1 cellular context compared by ENCODE assay signal in the genomic region with DNA sequence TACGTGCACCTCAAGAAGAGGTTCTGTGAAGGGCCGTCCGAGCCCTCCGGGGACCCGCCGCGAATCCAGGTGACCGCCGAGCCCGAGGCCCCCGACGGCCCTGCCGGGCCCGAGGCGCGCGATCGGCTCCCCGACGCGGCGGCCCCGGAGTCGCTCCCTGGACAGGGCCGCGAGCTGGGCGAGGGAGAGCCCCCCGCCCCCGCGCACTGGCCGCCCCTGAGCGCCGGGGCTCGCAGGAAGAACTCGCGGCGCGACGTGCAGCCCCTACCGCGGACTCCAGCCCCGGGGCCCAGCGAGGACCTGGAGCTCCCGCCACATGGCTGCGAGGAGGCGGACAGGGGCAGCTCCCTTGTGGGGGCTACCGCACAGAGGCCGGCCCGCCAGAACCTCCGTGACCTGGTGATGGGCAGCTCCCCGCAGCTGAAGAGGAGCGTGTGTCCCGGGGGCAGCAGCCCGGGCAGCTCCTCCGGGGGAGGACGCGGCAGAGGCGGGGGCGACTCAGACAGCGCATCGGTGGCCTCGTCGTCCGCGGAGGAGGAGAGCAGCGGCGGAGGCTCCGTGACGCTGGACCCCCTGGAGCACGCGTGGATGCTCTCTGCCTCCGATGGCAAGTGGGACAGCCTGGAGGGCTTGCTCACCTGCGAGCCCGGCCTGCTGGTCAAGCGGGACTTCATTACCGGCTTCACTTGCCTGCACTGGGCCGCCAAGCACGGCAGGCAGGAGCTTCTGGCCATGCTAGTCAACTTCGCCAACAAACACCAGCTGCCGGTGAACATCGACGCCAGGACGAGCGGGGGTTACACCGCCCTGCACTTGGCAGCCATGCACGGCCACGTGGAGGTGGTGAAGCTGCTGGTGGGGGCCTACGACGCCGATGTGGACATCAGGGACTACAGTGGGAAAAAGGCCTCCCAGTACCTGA.
TF ChIP-seq lines count a peak whose summit lies in the region.

No MANE protein-coding gene starts in this region.

TF ChIP-seq in HepG2, 621 proteins besides CTCF, POLR2A, EP300 and RAD21 (continued from another document and continues in another):
- TF ChIP-seq ZBTB40 (IDR thresholded peaks at IDR 0.05): no peak
- no peak; the same call in 1 of the 2 replicates for TF ChIP-seq ZBTB40 (CRISPR knock-in tag; IDR thresholded peaks at IDR 0.05)
- TF ChIP-seq ZNF883 (CRISPR knock-in tag; IDR thresholded peaks at IDR 0.05; ENCODE audit: not compliant biosample characterization): peak; percentile 89
- TF ChIP-seq SOX13 (IDR thresholded peaks at IDR 0.05): no peak
- 0 out of 4 replicates have a peak, but pooled peaks of 1 of the 2 experiments have one; percentile 8 for TF ChIP-seq SOX13 (CRISPR knock-in tag; conservative IDR thresholded peaks at IDR 0.05 in 1 of 2, IDR thresholded peaks at IDR 0.05 in 1 of 2)
- TF ChIP-seq HNRNPK (IDR thresholded peaks at IDR 0.05; ENCODE audit: low read depth, low read length, poor library complexity, severe bottlenecking): peak; percentile 3
- no peak for TF ChIP-seq TP53 (CRISPR knock-in tag; conservative IDR thresholded peaks at IDR 0.05)
- TF ChIP-seq KDM1A (CRISPR knock-in tag; IDR thresholded peaks at IDR 0.05): no peak
- no peak for TF ChIP-seq ZNF740 (CRISPR knock-in tag; IDR thresholded peaks at IDR 0.05)
- TF ChIP-seq CCDC6 (CRISPR knock-in tag; IDR thresholded peaks at IDR 0.05): peak; percentile 49; the same call in 1 of the 2 replicates
- TF ChIP-seq, protein P1, sequence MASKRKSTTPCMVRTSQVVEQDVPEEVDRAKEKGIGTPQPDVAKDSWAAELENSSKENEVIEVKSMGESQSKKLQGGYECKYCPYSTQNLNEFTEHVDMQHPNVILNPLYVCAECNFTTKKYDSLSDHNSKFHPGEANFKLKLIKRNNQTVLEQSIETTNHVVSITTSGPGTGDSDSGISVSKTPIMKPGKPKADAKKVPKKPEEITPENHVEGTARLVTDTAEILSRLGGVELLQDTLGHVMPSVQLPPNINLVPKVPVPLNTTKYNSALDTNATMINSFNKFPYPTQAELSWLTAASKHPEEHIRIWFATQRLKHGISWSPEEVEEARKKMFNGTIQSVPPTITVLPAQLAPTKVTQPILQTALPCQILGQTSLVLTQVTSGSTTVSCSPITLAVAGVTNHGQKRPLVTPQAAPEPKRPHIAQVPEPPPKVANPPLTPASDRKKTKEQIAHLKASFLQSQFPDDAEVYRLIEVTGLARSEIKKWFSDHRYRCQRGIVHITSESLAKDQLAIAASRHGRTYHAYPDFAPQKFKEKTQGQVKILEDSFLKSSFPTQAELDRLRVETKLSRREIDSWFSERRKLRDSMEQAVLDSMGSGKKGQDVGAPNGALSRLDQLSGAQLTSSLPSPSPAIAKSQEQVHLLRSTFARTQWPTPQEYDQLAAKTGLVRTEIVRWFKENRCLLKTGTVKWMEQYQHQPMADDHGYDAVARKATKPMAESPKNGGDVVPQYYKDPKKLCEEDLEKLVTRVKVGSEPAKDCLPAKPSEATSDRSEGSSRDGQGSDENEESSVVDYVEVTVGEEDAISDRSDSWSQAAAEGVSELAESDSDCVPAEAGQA (IDR thresholded peaks at IDR 0.05; ENCODE audit: low read depth): 0 out of 2 replicates have a peak, but pooled peaks have one; percentile 12
- TF ChIP-seq, protein P1 (CRISPR knock-in tag; IDR thresholded peaks at IDR 0.05; ENCODE audit: borderline replicate concordance): no peak
- TF ChIP-seq ETV5 (CRISPR knock-in tag; IDR thresholded peaks at IDR 0.05; ENCODE audit: borderline replicate concordance): no peak; the same call in 1 of the 2 replicates
- TF ChIP-seq ZNF20 (CRISPR knock-in tag; IDR thresholded peaks at IDR 0.05): peak; percentile 92; the same call in 1 of the 2 replicates
- TF ChIP-seq ZNF770 (CRISPR knock-in tag; IDR thresholded peaks at IDR 0.05): peak; percentile 59
- TF ChIP-seq ATAD3A (CRISPR knock-in tag; IDR thresholded peaks at IDR 0.05): no peak
- TF ChIP-seq ZNF24 (IDR thresholded peaks at IDR 0.05): no peak
- no peak for TF ChIP-seq SP5 (CRISPR knock-in tag; IDR thresholded peaks at IDR 0.05; ENCODE audit: borderline replicate concordance, low read depth)
- TF ChIP-seq HOXA5 (CRISPR knock-in tag; IDR thresholded peaks at IDR 0.05): peak; percentile 58; the same call in 1 of the 2 replicates
- no peak for TF ChIP-seq THAP8 (CRISPR knock-in tag; IDR thresholded peaks at IDR 0.05; ENCODE audit: borderline replicate concordance)
- no peak for TF ChIP-seq ZNF460 (CRISPR knock-in tag; IDR thresholded peaks at IDR 0.05; ENCODE audit: borderline replicate concordance)
- TF ChIP-seq JUN (CRISPR knock-in tag; IDR thresholded peaks at IDR 0.05): no peak; the same call in 1 of the 2 replicates
- TF ChIP-seq ZNF329 (CRISPR knock-in tag; IDR thresholded peaks at IDR 0.05; ENCODE audit: low read depth): peak; percentile 27; the same call in 1 of the 2 replicates
- TF ChIP-seq ZBTB1 (CRISPR knock-in tag; IDR thresholded peaks at IDR 0.05; ENCODE audit: borderline replicate concordance): no peak
- no peak for TF ChIP-seq SNAPC2 (CRISPR knock-in tag; IDR thresholded peaks at IDR 0.05)
- TF ChIP-seq ZNF275 (CRISPR knock-in tag; IDR thresholded peaks at IDR 0.05; ENCODE audit: borderline replicate concordance): peak; percentile 92
- TF ChIP-seq KMT2A (CRISPR knock-in tag; IDR thresholded peaks at IDR 0.05): peak; percentile 76
- TF ChIP-seq, protein P2, sequence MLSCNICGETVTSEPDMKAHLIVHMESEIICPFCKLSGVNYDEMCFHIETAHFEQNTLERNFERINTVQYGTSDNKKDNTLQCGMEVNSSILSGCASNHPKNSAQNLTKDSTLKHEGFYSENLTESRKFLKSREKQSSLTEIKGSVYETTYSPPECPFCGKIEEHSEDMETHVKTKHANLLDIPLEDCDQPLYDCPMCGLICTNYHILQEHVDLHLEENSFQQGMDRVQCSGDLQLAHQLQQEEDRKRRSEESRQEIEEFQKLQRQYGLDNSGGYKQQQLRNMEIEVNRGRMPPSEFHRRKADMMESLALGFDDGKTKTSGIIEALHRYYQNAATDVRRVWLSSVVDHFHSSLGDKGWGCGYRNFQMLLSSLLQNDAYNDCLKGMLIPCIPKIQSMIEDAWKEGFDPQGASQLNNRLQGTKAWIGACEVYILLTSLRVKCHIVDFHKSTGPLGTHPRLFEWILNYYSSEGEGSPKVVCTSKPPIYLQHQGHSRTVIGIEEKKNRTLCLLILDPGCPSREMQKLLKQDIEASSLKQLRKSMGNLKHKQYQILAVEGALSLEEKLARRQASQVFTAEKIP (CRISPR knock-in tag; IDR thresholded peaks at IDR 0.05; ENCODE audit: borderline replicate concordance): no peak
